3 cellular contexts compared by ENCODE assay signal in the genomic region with DNA sequence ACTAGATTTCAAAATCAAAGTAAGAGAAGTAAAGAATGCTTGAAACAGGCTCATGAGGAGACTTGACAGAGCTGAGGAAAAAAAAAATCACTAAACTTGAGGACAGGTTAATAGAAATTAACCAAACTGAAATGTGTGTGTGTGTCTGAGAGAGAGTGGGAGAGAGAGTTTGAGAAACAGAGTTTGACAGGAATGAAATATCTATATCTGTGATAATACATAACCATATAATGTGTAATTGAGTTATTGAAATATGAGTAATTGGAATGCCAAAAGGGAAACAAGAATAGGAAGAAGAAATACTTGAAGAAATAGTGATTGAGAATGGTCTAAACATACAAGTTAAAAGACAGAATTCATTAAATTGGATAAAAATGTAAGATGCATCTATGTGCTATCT.
"Had no signal": no experiment of that assay in that cellular context is flagged by ENCODE, and none has a peak within 500 bp of the region (broad histone marks: within the 10 kb centered on the region; RNA-seq: fewer than 3 reads in every experiment).

No MANE protein-coding gene starts in this region.

- H3K4me3 ChIP-seq: GM12878 had no signal

- ATAC-seq: GM12878 had no signal

- DNase-seq: GDM1, GF-D8 had no signal
